In genomic region chr5:151733727-151734408, GRCh38 we compare ENCODE assay signal across 14 cellular contexts. TPM values are rescaled to one million over a fixed set of nuclear protein-coding genes. Genes with fewer than 3 reads are reported as not detected.
"Had no signal": no experiment of that assay in that cellular context is flagged by ENCODE, and none has a peak within 500 bp of the region (broad histone marks: within the 10 kb centered on the region; RNA-seq: fewer than 3 reads in every experiment).

No MANE protein-coding gene starts in this region.

- H3K27me3 Mint-ChIP-seq: stimulated activated naive CD8-positive, alpha-beta T cell treated with anti-CD3 and anti-CD28 coated beads, Interleukin-15, amount 100 ng/mL, for 72 hours had no signal

- H3K4me3 Mint-ChIP-seq: activated CD8-positive, alpha-beta T cell treated with anti-CD3 and anti-CD28 coated beads, Interleukin-2, amount 10 ng/mL, durations not matched to agents 7 days and 5 days; activated T-helper 1 cell treated with anti-CD3 and anti-CD28 coated beads, Interleukin-12 subunit alpha, Interleukin-12 subunit beta, Interleukin-2, Interleukin-4 antibody, amounts not matched to agents 30 ng/mL and 10 ng/mL and 1 ng/mL, durations not matched to agents 14 hours and 24 hours and 36 hours; mesothelial cell of epicardium; stimulated activated naive CD8-positive, alpha-beta T cell treated with anti-CD3 and anti-CD28 coated beads, Interleukin-15, amount 100 ng/mL, for 72 hours had no signal

- H3K4me1 Mint-ChIP-seq: stimulated activated naive CD8-positive, alpha-beta T cell treated with anti-CD3 and anti-CD28 coated beads, Interleukin-15, amount 100 ng/mL, for 72 hours had no signal

- H3K27ac ChIP-seq: lower lobe of right lung, parathyroid adenoma, thoracic aorta, uterus, VCaP had no signal

- H3K4me1 ChIP-seq: lower lobe of right lung, parathyroid adenoma, uterus had no signal

- H3K9me3 ChIP-seq: thoracic aorta, uterus had no signal

- H3K27ac Mint-ChIP-seq: activated CD8-positive, alpha-beta T cell treated with anti-CD3 and anti-CD28 coated beads, Interleukin-2, amount 10 ng/mL, durations not matched to agents 7 days and 5 days; activated T-helper 1 cell treated with anti-CD3 and anti-CD28 coated beads, Interleukin-12 subunit alpha, Interleukin-12 subunit beta, Interleukin-2, Interleukin-4 antibody, amounts not matched to agents 30 ng/mL and 10 ng/mL and 1 ng/mL, durations not matched to agents 14 hours and 24 hours and 36 hours; mesothelial cell of epicardium; stimulated activated naive CD8-positive, alpha-beta T cell treated with anti-CD3 and anti-CD28 coated beads, Interleukin-15, amount 100 ng/mL, for 72 hours had no signal

- H3K4me3 ChIP-seq: lower lobe of right lung, thoracic aorta, uterus had no signal

- H3K36me3 ChIP-seq: thoracic aorta, uterus had no signal

- H3K27me3 ChIP-seq: uterus had no signal

- ATAC-seq: activated CD8-positive, alpha-beta T cell treated with anti-CD3 and anti-CD28 coated beads, Interleukin-2, amount 10 ng/mL, durations not matched to agents 7 days and 5 days; lower lobe of right lung; stimulated activated naive CD8-positive, alpha-beta T cell treated with anti-CD3 and anti-CD28 coated beads, Interleukin-15, amount 100 ng/mL, for 72 hours had no signal

- DNase-seq: activated CD8-positive, alpha-beta T cell treated with anti-CD3 and anti-CD28 coated beads, Interleukin-2, amount 10 ng/mL, durations not matched to agents 7 days and 5 days; activated naive CD4-positive, alpha-beta T cell treated with Interleukin-2 at 50 U/mL for 16 hours; effector memory CD4-positive, alpha-beta T cell; hypothalamus; lower lobe of right lung; stimulated activated CD4-positive, alpha-beta T cell treated with anti-CD3 and anti-CD28 coated beads, Interleukin-4, amount 100 ng/mL, for 4 hours; stimulated activated naive CD8-positive, alpha-beta T cell treated with anti-CD3 and anti-CD28 coated beads, Interleukin-15, amount 100 ng/mL, for 72 hours; T1000; uterus had no signal

RNA-seq across cellular contexts. Expression of gene SPARC, which starts 47.2 kb away (rescaled TPM):
- total RNA-seq: activated CD8-positive, alpha-beta T cell treated with anti-CD3 and anti-CD28 coated beads, Interleukin-2, amount 10 ng/mL, durations not matched to agents 7 days and 5 days; activated T-helper 1 cell treated with anti-CD3 and anti-CD28 coated beads, Interleukin-12 subunit alpha, Interleukin-12 subunit beta, Interleukin-2, Interleukin-4 antibody, amounts not matched to agents 30 ng/mL and 10 ng/mL and 1 ng/mL, durations not matched to agents 14 hours and 24 hours and 36 hours had no signal
